Comparison of ENCODE assay signal across 15 cellular contexts in genomic region chr1:197486948-197487347, GRCh38.
DNase-seq lines count a peak whose midpoint lies in the region; ATAC-seq, FAIRE-seq and TF ChIP-seq lines count a peak whose summit lies in the region.
"Had no signal": no experiment of that assay in that cellular context is flagged by ENCODE, and none has a peak within 500 bp of the region (broad histone marks: within the 10 kb centered on the region; RNA-seq: fewer than 3 reads in every experiment).

No MANE protein-coding gene starts in this region.

- no peak overlapping the region for H3K9ac ChIP-seq in HepG2 (ENCODE audit: insufficient read depth, low read depth, low read length)
- H3K9ac ChIP-seq in GM23248, result no peak overlapping the region

- H3K4me3 ChIP-seq in HepG2 (replicated peaks in 1 of 3; ENCODE audit: insufficient read depth in 1 of 3, low read depth in 2 of 3, low read length in 3 of 3) (no peak overlapping the region), right lobe of liver (no peak overlapping the region), fibroblast of pulmonary artery (replicated peaks; ENCODE audit: low read depth, low read length) (no peak overlapping the region), GM23248 (no peak overlapping the region)
- H3K4me3 ChIP-seq: ascending aorta, prostate gland had no signal

- H3K36me3 ChIP-seq in HepG2 (replicated peaks in 1 of 2; ENCODE audit: control insufficient read depth in 1 of 2, insufficient read depth in 2 of 2, low read length in 2 of 2) (no peaks in the 10 kb centered on the region), right lobe of liver (no peaks in the 10 kb centered on the region), GM23248 (ENCODE audit: low read depth) (no peaks in the 10 kb centered on the region)
- H3K36me3 ChIP-seq: ascending aorta, prostate gland had no signal

- H3K27me3 ChIP-seq in HepG2 (ENCODE audit: control insufficient read depth in 1 of 2, insufficient read depth in 2 of 2, low read length in 2 of 2), result no peaks in the 10 kb centered on the region
- no peaks in the 10 kb centered on the region for H3K27me3 ChIP-seq in right lobe of liver
- no peaks in the 10 kb centered on the region for H3K27me3 ChIP-seq in GM23248 (replicated peaks; ENCODE audit: insufficient read depth)
- H3K27me3 ChIP-seq: ascending aorta had no signal

- TF ChIP-seq EP300 in HepG2 (IDR thresholded peaks at IDR 0.05; ENCODE audit: low read depth in 2 of 2, low read length in 2 of 2) (no peak), HepG2 (CRISPR knock-in tag; IDR thresholded peaks at IDR 0.05; ENCODE audit: borderline replicate concordance) (no peak)

- DNase-seq in HepG2 (ENCODE audit: low spot score), result no peak
- no peak for DNase-seq in right lobe of liver
- peak; percentile 79 for DNase-seq in NCI-H69 (lab: John Stamatoyannopoulos, UW)
- DNase-seq in fibroblast of pulmonary artery (ENCODE audit: low read depth), result peak; percentile 58
- no peak for DNase-seq in GM23248
- no peak for DNase-seq in activated T-cell treated with anti-CD3 and anti-CD28 coated beads for 4 hours
- DNase-seq: activated CD4-positive, alpha-beta T cell treated with anti-CD3 and anti-CD28 coated beads for 1 hour; activated T-cell treated with anti-CD3 and anti-CD28 coated beads, Interleukin-2, amount 50 U/mL, for 48 hours; stimulated activated CD4-positive, alpha-beta T cell treated with anti-CD3 and anti-CD28 coated beads, Interleukin-4, amount 100 ng/mL, for 1 hour; stimulated activated naive CD4-positive, alpha-beta T cell had no signal

- BruUV-seq in HepG2 (replicated peaks; lab: Mats Ljungman, UMichigan), result no TSS peak

- CTCF ChIA-PET in HepG2 (lab: Yijun Ruan, JAX; ENCODE audit: low intra/inter-chr PET ratio, low total read pairs), result no interaction called here

- no peak for TF ChIP-seq POLR2A in HepG2 (IDR thresholded peaks at IDR 0.05; ENCODE audit: insufficient read depth in 1 of 2, low read depth in 2 of 2, low read length in 2 of 2)
- TF ChIP-seq POLR2A in right lobe of liver (IDR thresholded peaks at IDR 0.05), result no peak

- H3K9me2 ChIP-seq in GM23248 (ENCODE audit: insufficient read depth), result no peaks in the 10 kb centered on the region

- in situ Hi-C loops in HepG2 (cut with HindIII; ENCODE audit: extremely low pct_ligation_motif_present, low pct_unique_long_range_greater_than_20kb) (no loop called here), GM23248 (cut with MboI) (no loop called here)

- FAIRE-seq in HepG2 (lab: Jason Lieb, UNC), result no peak
- FAIRE-seq: G401.6 had no signal

- no peaks in the 10 kb centered on the region for H3F3A ChIP-seq in GM23248 (ENCODE audit: insufficient read depth)

- ATAC-seq in HepG2 (peak; percentile 40; the same call in 1 of the 3 replicates), right lobe of liver (no peak), GM21515 (IDR thresholded peaks at IDR 0.05; ENCODE audit: unreplicated experiment) (no peak), HG03342 (IDR thresholded peaks at IDR 0.05; ENCODE audit: unreplicated experiment) (no peak)

- H3K4me2 ChIP-seq in HepG2 (ENCODE audit: low read depth, low read length) (no peak overlapping the region), GM23248 (ENCODE audit: unreplicated experiment) (no peak overlapping the region)

- no peaks in the 10 kb centered on the region for H3K79me2 ChIP-seq in HepG2 (ENCODE audit: insufficient read depth, low read length)
- no peaks in the 10 kb centered on the region for H3K79me2 ChIP-seq in GM23248 (ENCODE audit: insufficient read depth)

- H3K9me3 ChIP-seq in HepG2 (ENCODE audit: low read length) (no peaks in the 10 kb centered on the region), right lobe of liver (no peaks in the 10 kb centered on the region), GM23248 (ENCODE audit: low read depth) (peaks cover 4% of the 10 kb centered on the region)
- H3K9me3 ChIP-seq: ascending aorta, prostate gland had no signal

- no peak for TF ChIP-seq RAD21 in HepG2 (CRISPR knock-in tag; IDR thresholded peaks at IDR 0.05)

- H4K20me1 ChIP-seq in HepG2 (ENCODE audit: insufficient read depth, low read length) (no peaks in the 10 kb centered on the region), GM23248 (ENCODE audit: insufficient read depth) (no peaks in the 10 kb centered on the region)

- H3K27ac ChIP-seq in HepG2 (ENCODE audit: extremely low read length, insufficient read depth, low read length) (no peak overlapping the region), right lobe of liver (no peak overlapping the region), GM23248 (no peak overlapping the region)
- H3K27ac ChIP-seq: ascending aorta, prostate gland had no signal

- intact Hi-C loops in HepG2 (cut with micrococcal nuclease; ENCODE audit: unreplicated experiment) (no loop called here), right lobe of liver (cut with DNase I) (no loop called here)

- WGBS in HepG2 (ENCODE audit: low lambda C conversion rate), result 69% methylated on average over 2 of the region's 2 CpGs
- WGBS in right lobe of liver (ENCODE audit: insufficient coverage, low coverage, low lambda C conversion rate, missing lambda C conversion rate), result no CpG with 5 or more reads among the region's 2 CpGs
- 94 to 97% methylated on average over 2 of the region's 2 CpGs for WGBS in GM23248 (ENCODE audit: low coverage in 1 of 2, low lambda C conversion rate in 2 of 2, missing lambda C conversion rate in 2 of 2), 2 experiments

- TF ChIP-seq CTCF in HepG2 (CRISPR knock-in tag; IDR thresholded peaks at IDR 0.05), result no peak
- TF ChIP-seq CTCF in right lobe of liver (IDR thresholded peaks at IDR 0.05), result no peak
- no peak for TF ChIP-seq CTCF in fibroblast of pulmonary artery (IDR thresholded peaks at IDR 0.05; ENCODE audit: low read length, missing control alignments)

- H3K4me1 ChIP-seq in HepG2 (ENCODE audit: insufficient read depth, low read length) (no peaks in the 10 kb centered on the region), right lobe of liver (no peaks in the 10 kb centered on the region), GM23248 (ENCODE audit: insufficient read depth) (no peaks in the 10 kb centered on the region)
- H3K4me1 ChIP-seq: ascending aorta, prostate gland had no signal

- POLR2A ChIA-PET in HepG2 (lab: Yijun Ruan, JAX), result no interaction called here

- H2AFZ ChIP-seq in HepG2 (ENCODE audit: low read length), result no peak overlapping the region
- H2AFZ ChIP-seq in GM23248, result no peak overlapping the region

TF ChIP-seq in HepG2, 621 proteins besides CTCF, POLR2A, EP300 and RAD21:
- no peak for TF ChIP-seq ZNF510 (CRISPR knock-in tag; IDR thresholded peaks at IDR 0.05; ENCODE audit: low read depth)
- no peak for TF ChIP-seq CEBPG (CRISPR knock-in tag; IDR thresholded peaks at IDR 0.05)
- TF ChIP-seq ZNF891 (CRISPR knock-in tag; IDR thresholded peaks at IDR 0.05), result no peak
- TF ChIP-seq CERS6 (CRISPR knock-in tag; IDR thresholded peaks at IDR 0.05), result no peak
- TF ChIP-seq ASH2L (IDR thresholded peaks at IDR 0.05; ENCODE audit: insufficient read length, low read depth, low read length), result no peak
- no peak for TF ChIP-seq ZNF691 (CRISPR knock-in tag; IDR thresholded peaks at IDR 0.05; ENCODE audit: borderline replicate concordance, low read depth)
- no peak for TF ChIP-seq BORCS8-MEF2B (CRISPR knock-in tag; IDR thresholded peaks at IDR 0.05)
- TF ChIP-seq ZNF792 (CRISPR knock-in tag; IDR thresholded peaks at IDR 0.05), result no peak
- no peak for TF ChIP-seq RBFOX2 (IDR thresholded peaks at IDR 0.05; ENCODE audit: low read depth, low read length)

Comparison
In these comparisons a context has a peak if more than half of its experiments do, and no peak if none do; other contexts are left out.
1. DNase-seq: peak in NCI-H69 (single experiment) and fibroblast of pulmonary artery (single experiment); none in HepG2 (single experiment), right lobe of liver (0 of 3), GM23248 (single experiment) and activated T-cell treated with anti-CD3 and anti-CD28 coated beads for 4 hours (single experiment).